16 cellular contexts compared by ENCODE assay signal in genomic region chr4:110543577-110543976, GRCh38.
A peak's percentile ranks its signal among the peaks of the same experiment; 100 is the strongest.
DNase-seq lines count a peak whose midpoint lies in the region; TF ChIP-seq lines count a peak whose summit lies in the region.
"Had no signal": no experiment of that assay in that cellular context is flagged by ENCODE, and none has a peak within 500 bp of the region (broad histone marks: within the 10 kb centered on the region; RNA-seq: fewer than 3 reads in every experiment).

No MANE protein-coding gene starts in this region.

- no peak overlapping the region for H3K4me3 ChIP-seq in lower leg skin (ENCODE audit: low read depth, poor library complexity, severe bottlenecking)

- peak; percentile 8 for DNase-seq in AG08395 (ENCODE audit: low spot score)
- peak; percentile 6 for DNase-seq in GM04504 (ENCODE audit: low read depth)
- peak; percentile 5 for DNase-seq in M059J (ENCODE audit: low read depth)
- peak; percentile 7 for DNase-seq in fibroblast of peridontal ligament (ENCODE audit: extremely low read depth)
- DNase-seq in Kasumi-1 (lab: John Stamatoyannopoulos, UW) = no peak
- DNase-seq in lower leg skin (ENCODE audit: low spot score in 2 of 2) = no peak
- no peak for DNase-seq in NCI-H1436 (lab: John Stamatoyannopoulos, UW)
- DNase-seq in occipital lobe (lab: John Stamatoyannopoulos, UW) = no peak
- DNase-seq: 8988T; BE2C; C1 segment of cervical spinal cord; Caco-2; CD4-positive, CD25-positive, alpha-beta regulatory T cell; CD8-positive, alpha-beta memory T cell; GDM1; H9 had no signal

- no peak for TF ChIP-seq POLR2A in lower leg skin (IDR thresholded peaks at IDR 0.05)

- TF ChIP-seq CTCF in lower leg skin (IDR thresholded peaks at IDR 0.05) = no peak

- intact Hi-C loops in lower leg skin (cut with DNase I; ENCODE audit: low total_unique reads) = no loop called here

- WGBS in lower leg skin, 2 donors = 61 to 87% methylated on average over 2 of the region's 2 CpGs

Comparison
In these comparisons a context has a peak if more than half of its experiments do, and no peak if none do; other contexts are left out.
1. DNase-seq: peak in AG08395 (single experiment), GM04504 (single experiment), M059J (single experiment) and fibroblast of peridontal ligament (single experiment); none in Kasumi-1 (0 of 2), lower leg skin (0 of 2), NCI-H1436 (single experiment) and occipital lobe (single experiment).